26 cellular contexts compared by ENCODE assay signal in genomic region chr5:561408-561807, GRCh38.
"Had no signal": no experiment of that assay in that cellular context is flagged by ENCODE, and none has a peak within 500 bp of the region (broad histone marks: within the 10 kb centered on the region; RNA-seq: fewer than 3 reads in every experiment).

No MANE protein-coding gene starts in this region.

- H3K4me3 ChIP-seq: coronary artery, dorsolateral prefrontal cortex, gastrocnemius medialis, left lung, lung, mucosa of descending colon, spleen, tibial nerve had no signal

- DNase-seq: activated B cell treated with CpG ODN at 0.5 μM for 24 hours; activated CD4-positive, alpha-beta T cell treated with anti-CD3 and anti-CD28 coated beads, Interleukin-2, amount 50 U/mL, for 1 hour; activated gamma-delta T cell treated with Interleukin-2 at 50 U/mL for 16 hours; activated naive CD4-positive, alpha-beta T cell treated with anti-CD3 and anti-CD28 coated beads, Interleukin-2, amount 50 U/mL, for 16 hours; activated T-cell treated with anti-CD3 and anti-CD28 coated beads, Interleukin-2, amount 50 U/mL, for 1 hour; amniotic stem cell; brain microvascular endothelial cell; effector memory CD4-positive, alpha-beta T cell; erythroblast; gastrocnemius medialis; hippocampal formation; kidney glomerular epithelial cell; left lung; mesendoderm; mucosa of descending colon; spleen; stimulated activated naive CD4-positive, alpha-beta T cell; T-helper 1 cell had no signal

- H3K4me3 Mint-ChIP-seq: activated B cell treated with CpG ODN at 0.5 μM for 24 hours; activated T-helper 1 cell treated with anti-CD3 and anti-CD28 coated beads, Interleukin-12 subunit alpha, Interleukin-12 subunit beta, Interleukin-2, Interleukin-4 antibody, amounts not matched to agents 30 ng/mL and 10 ng/mL and 1 ng/mL, durations not matched to agents 14 hours and 24 hours and 36 hours; T-helper 2 cell treated with Interferon-gamma antibody and Interleukin-4, amounts not matched to agents 5 μg/mL and 100 μg/mL, for 36 hours had no signal

- H3K4me1 Mint-ChIP-seq: activated B cell treated with CpG ODN at 0.5 μM for 24 hours, nephron had no signal

- H3K9me3 Mint-ChIP-seq: activated B cell treated with CpG ODN at 0.5 μM for 24 hours; activated T-helper 1 cell treated with anti-CD3 and anti-CD28 coated beads, Interleukin-12 subunit alpha, Interleukin-12 subunit beta, Interleukin-2, Interleukin-4 antibody, amounts not matched to agents 30 ng/mL and 10 ng/mL and 1 ng/mL, durations not matched to agents 14 hours and 24 hours and 36 hours; T-helper 2 cell treated with Interferon-gamma antibody and Interleukin-4, amounts not matched to agents 5 μg/mL and 100 μg/mL, for 36 hours had no signal

- ATAC-seq: gastrocnemius medialis, left lung, mucosa of descending colon had no signal

- H3K36me3 ChIP-seq: brain microvascular endothelial cell, gastrocnemius medialis, left lung, spleen, tibial nerve had no signal

- H3K9me3 ChIP-seq: gastrocnemius medialis, left lung, mucosa of descending colon had no signal

- H3K27ac Mint-ChIP-seq: activated B cell treated with CpG ODN at 0.5 μM for 24 hours; activated T-helper 1 cell treated with anti-CD3 and anti-CD28 coated beads, Interleukin-12 subunit alpha, Interleukin-12 subunit beta, Interleukin-2, Interleukin-4 antibody, amounts not matched to agents 30 ng/mL and 10 ng/mL and 1 ng/mL, durations not matched to agents 14 hours and 24 hours and 36 hours; nephron; progenitor cell of endocrine pancreas; T-helper 2 cell treated with Interferon-gamma antibody and Interleukin-4, amounts not matched to agents 5 μg/mL and 100 μg/mL, for 36 hours had no signal

- H3K27ac ChIP-seq: brain microvascular endothelial cell, coronary artery, dorsolateral prefrontal cortex, gastrocnemius medialis, left lung, spleen, tibial nerve had no signal

- H3K4me1 ChIP-seq: gastrocnemius medialis, left lung, spleen, tibial nerve had no signal
